1 cellular context compared by ENCODE assay signal in the genomic region with DNA sequence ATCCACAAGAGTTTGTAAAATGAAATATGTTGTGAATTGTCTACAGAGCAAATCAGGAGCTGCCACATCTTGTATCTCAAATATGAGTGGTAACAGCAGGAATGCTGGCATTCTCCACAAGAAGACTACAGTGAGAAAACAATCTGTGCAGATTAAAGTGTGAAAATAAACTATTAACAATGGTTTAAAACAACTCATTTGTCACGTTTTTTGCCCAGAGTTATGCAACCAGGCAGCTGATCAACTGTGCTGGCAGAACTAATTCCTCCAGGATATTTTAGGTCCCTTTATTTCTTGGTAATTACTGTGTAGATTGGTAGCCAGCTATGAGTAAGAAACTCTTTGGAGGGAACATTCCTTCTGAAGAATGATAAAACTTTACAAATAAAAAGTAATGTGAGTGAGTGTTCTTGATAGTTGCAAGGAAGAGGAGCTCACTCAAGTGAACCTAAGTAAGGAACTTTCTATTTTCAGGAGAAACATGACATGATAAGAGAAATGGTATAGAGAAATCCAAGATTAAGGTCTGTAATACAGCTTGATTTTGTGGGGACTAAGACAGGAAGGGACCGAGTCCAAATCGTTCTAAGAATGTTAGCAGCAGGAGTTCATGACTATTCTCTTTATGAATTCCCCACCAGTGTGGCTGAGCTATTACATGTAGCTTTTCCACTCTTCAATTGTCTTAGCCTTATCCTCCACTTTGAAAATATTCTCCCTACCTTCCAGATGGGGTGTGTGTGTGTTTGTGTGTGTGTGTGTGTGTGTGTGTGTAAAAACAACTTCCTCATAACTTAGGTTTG.
TF ChIP-seq lines count a peak whose summit lies in the region.

No MANE protein-coding gene starts in this region.

TF ChIP-seq in H1, 55 proteins besides CTCF, POLR2A, EP300 and RAD21:
- TF ChIP-seq HDAC2 (IDR thresholded peaks at IDR 0.05; ENCODE audit: borderline replicate concordance in 1 of 2, low read depth in 2 of 2, low read length in 2 of 2) (no peak), SP2 (IDR thresholded peaks at IDR 0.05; ENCODE audit: low read length) (no peak), PHF8 (conservative IDR thresholded peaks at IDR 0.05; ENCODE audit: low read depth, low read length) (no peak), MAFK (IDR thresholded peaks at IDR 0.05; ENCODE audit: low read depth, low read length) (no peak), RXRA (IDR thresholded peaks at IDR 0.05; ENCODE audit: insufficient read depth, low read depth, low read length) (no peak), TCF12 (IDR thresholded peaks at IDR 0.05; ENCODE audit: low read depth, low read length) (no peak), CEBPB (IDR thresholded peaks at IDR 0.05; ENCODE audit: low read depth, low read length) (no peak), HDAC6 (IDR thresholded peaks at IDR 0.05; ENCODE audit: low read depth, low read length) (no peak), NRF1 (IDR thresholded peaks at IDR 0.05; ENCODE audit: low read depth, low read length) (no peak), SUZ12 (IDR thresholded peaks at IDR 0.05; ENCODE audit: low read length) (no peak), KDM4A (IDR thresholded peaks at IDR 0.05; ENCODE audit: low read depth, low read length, severe bottlenecking) (no peak), SRF (IDR thresholded peaks at IDR 0.05; ENCODE audit: low read depth, low read length) (no peak), SP4 (IDR thresholded peaks at IDR 0.05; ENCODE audit: low read length) (no peak), RNF2 (IDR thresholded peaks at IDR 0.05; ENCODE audit: borderline replicate concordance, low read depth, low read length, missing control alignments, poor library complexity, severe bottlenecking) (no peak), TBP (IDR thresholded peaks at IDR 0.05; ENCODE audit: low read depth, low read length) (no peak), POLR2AphosphoS5 (IDR thresholded peaks at IDR 0.05; ENCODE audit: low read depth, low read length) (no peak)
- TF ChIP-seq, protein P1, sequence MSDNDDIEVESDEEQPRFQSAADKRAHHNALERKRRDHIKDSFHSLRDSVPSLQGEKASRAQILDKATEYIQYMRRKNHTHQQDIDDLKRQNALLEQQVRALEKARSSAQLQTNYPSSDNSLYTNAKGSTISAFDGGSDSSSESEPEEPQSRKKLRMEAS (IDR thresholded peaks at IDR 0.05): no peak
- TF ChIP-seq, protein P2, sequence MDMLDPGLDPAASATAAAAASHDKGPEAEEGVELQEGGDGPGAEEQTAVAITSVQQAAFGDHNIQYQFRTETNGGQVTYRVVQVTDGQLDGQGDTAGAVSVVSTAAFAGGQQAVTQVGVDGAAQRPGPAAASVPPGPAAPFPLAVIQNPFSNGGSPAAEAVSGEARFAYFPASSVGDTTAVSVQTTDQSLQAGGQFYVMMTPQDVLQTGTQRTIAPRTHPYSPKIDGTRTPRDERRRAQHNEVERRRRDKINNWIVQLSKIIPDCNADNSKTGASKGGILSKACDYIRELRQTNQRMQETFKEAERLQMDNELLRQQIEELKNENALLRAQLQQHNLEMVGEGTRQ (IDR thresholded peaks at IDR 0.05; ENCODE audit: low read length): no peak
- TF ChIP-seq, protein P3, sequence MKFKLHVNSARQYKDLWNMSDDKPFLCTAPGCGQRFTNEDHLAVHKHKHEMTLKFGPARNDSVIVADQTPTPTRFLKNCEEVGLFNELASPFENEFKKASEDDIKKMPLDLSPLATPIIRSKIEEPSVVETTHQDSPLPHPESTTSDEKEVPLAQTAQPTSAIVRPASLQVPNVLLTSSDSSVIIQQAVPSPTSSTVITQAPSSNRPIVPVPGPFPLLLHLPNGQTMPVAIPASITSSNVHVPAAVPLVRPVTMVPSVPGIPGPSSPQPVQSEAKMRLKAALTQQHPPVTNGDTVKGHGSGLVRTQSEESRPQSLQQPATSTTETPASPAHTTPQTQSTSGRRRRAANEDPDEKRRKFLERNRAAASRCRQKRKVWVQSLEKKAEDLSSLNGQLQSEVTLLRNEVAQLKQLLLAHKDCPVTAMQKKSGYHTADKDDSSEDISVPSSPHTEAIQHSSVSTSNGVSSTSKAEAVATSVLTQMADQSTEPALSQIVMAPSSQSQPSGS (IDR thresholded peaks at IDR 0.05; ENCODE audit: low read length): no peak
